Comparison of ENCODE assay signal across 9 cellular contexts in genomic region chr1:20198296-20198695, GRCh38. TPM values are rescaled to one million over a fixed set of nuclear protein-coding genes. Genes with fewer than 3 reads are reported as not detected.
"Had no signal": no experiment of that assay in that cellular context is flagged by ENCODE, and none has a peak within 500 bp of the region (broad histone marks: within the 10 kb centered on the region; RNA-seq: fewer than 3 reads in every experiment).

No MANE protein-coding gene starts in this region.

- FAIRE-seq: HepG2, HTR-8/SVneo had no signal

- DNase-seq: IMR-90, KBM-7, KG1 had no signal

- H3K27ac Mint-ChIP-seq: IgD-negative memory B cell had no signal

- H3K4me3 Mint-ChIP-seq: IgD-negative memory B cell had no signal

- H3K9me3 Mint-ChIP-seq: IgD-negative memory B cell had no signal

- ATAC-seq: HepG2 had no signal

- H3K27ac ChIP-seq: HL-60 had no signal

RNA-seq across cellular contexts. Expression of gene PLA2G2C, which starts 12.0 kb away (rescaled TPM):
- total RNA-seq: HepG2, HT-29, HT1080, IMR-90 had no signal
- polyA plus RNA-seq: HepG2, IgD-negative memory B cell, IMR-90 had no signal

RNA-seq across cellular contexts. Expression of gene UBXN10, which starts 12.4 kb away (rescaled TPM):
- total RNA-seq: HT1080, IMR-90 had no signal
- polyA plus RNA-seq: IMR-90 had no signal

RNA-seq across cellular contexts. Expression of gene PLA2G2F, which starts 59.2 kb away (rescaled TPM):
- total RNA-seq: HepG2, HT1080, IMR-90 had no signal
- polyA plus RNA-seq: HepG2, IgD-negative memory B cell, IMR-90 had no signal
